Comparison of ENCODE assay signal across 17 cellular contexts in genomic region chr10:31508882-31509281, GRCh38.
DNase-seq lines count a peak whose midpoint lies in the region; ATAC-seq and TF ChIP-seq lines count a peak whose summit lies in the region.
"Had no signal": no experiment of that assay in that cellular context is flagged by ENCODE, and none has a peak within 500 bp of the region (broad histone marks: within the 10 kb centered on the region; RNA-seq: fewer than 3 reads in every experiment).

No MANE protein-coding gene starts in this region.

- H3K4me3 ChIP-seq in astrocyte of the spinal cord (ENCODE audit: low read depth, low read length): no peak overlapping the region

- no peak for TF ChIP-seq CTCF in astrocyte of the spinal cord (IDR thresholded peaks at IDR 0.05; ENCODE audit: low read depth, low read length)

- DNase-seq in AG08396 (ENCODE audit: low spot score) (peak; percentile 12), HCEC 1CT (peak; percentile 66), astrocyte of the spinal cord (ENCODE audit: low read depth, low spot score) (peak; percentile 22), kidney tubule cell (ENCODE audit: low spot score) (peak; percentile 23), KG1 (lab: John Stamatoyannopoulos, UW) (no peak)
- no peak for DNase-seq in stimulated activated CD4-positive, alpha-beta T cell treated with anti-CD3 and anti-CD28 coated beads, Interleukin-2, amount 100 ng/mL, for 24 hours
- DNase-seq: 8988T; C1 segment of cervical spinal cord; DMS153; H7; NCI-H1436 treated with DMSO at 0.1 percent for 48 hours; NCI-H226; NCI-H526; NK-92 treated with Interleukin-12 subunit alpha and Interleukin-12 subunit beta, amount 100 ng/mL, for 24 hours; PC-3 had no signal

- ATAC-seq in HG02623 (IDR thresholded peaks at IDR 0.05; ENCODE audit: unreplicated experiment) (no peak), HG03095 (IDR thresholded peaks at IDR 0.05; ENCODE audit: unreplicated experiment) (no peak)
- ATAC-seq: PC-3 had no signal

- in situ Hi-C loops in astrocyte of the spinal cord (cut with HindIII; ENCODE audit: low sequenced_read_pairs): no loop called here

Comparison
In these comparisons a context has a peak if more than half of its experiments do, and no peak if none do; other contexts are left out.
1. DNase-seq: peak in AG08396 (single experiment), HCEC 1CT (single experiment), astrocyte of the spinal cord (single experiment) and kidney tubule cell (single experiment); none in stimulated activated CD4-positive, alpha-beta T cell treated with anti-CD3 and anti-CD28 coated beads, Interleukin-2, amount 100 ng/mL, for 24 hours (0 of 2) and KG1 (single experiment).